In genomic region chr13:92074658-92075057, GRCh38 we compare ENCODE assay signal across 11 cellular contexts.
DNase-seq lines count a peak whose midpoint lies in the region; ATAC-seq and TF ChIP-seq lines count a peak whose summit lies in the region.
"Had no signal": no experiment of that assay in that cellular context is flagged by ENCODE, and none has a peak within 500 bp of the region (broad histone marks: within the 10 kb centered on the region; RNA-seq: fewer than 3 reads in every experiment).

No MANE protein-coding gene starts in this region.

- H3K79me2 ChIP-seq in DND-41 (ENCODE audit: insufficient read depth, low read length), result no peaks in the 10 kb centered on the region

- TF ChIP-seq CTCF in DND-41 (IDR thresholded peaks at IDR 0.05; ENCODE audit: borderline replicate concordance, extremely low read depth, low read length, poor library complexity, severe bottlenecking) (peak; percentile 41), LNCAP (IDR thresholded peaks at IDR 0.05) (peak; percentile 58)

- no peak overlapping the region for H2AFZ ChIP-seq in DND-41 (ENCODE audit: low read depth, low read length)

- ATAC-seq in DND-41 (ENCODE audit: insufficient read depth, low read depth) (no peak), SK-N-SH treated with all-trans-retinoic acid at 6 μM for 48 hours (peak; percentile 59; the same call in 2 of the 3 replicates), HG02852 (IDR thresholded peaks at IDR 0.05; ENCODE audit: unreplicated experiment) (no peak)

- no peaks in the 10 kb centered on the region for H3K27me3 ChIP-seq in DND-41 (ENCODE audit: insufficient read depth, low read length, poor library complexity)

- H3K9ac ChIP-seq in DND-41 (ENCODE audit: low read depth, low read length), result no peak overlapping the region

- DNase-seq in DND-41, result no peak
- DNase-seq in left kidney (ENCODE audit: low read depth, low spot score), result peak; percentile 36
- DNase-seq in DMS79 treated with DMSO at 0.1 percent for 48 hours (lab: John Stamatoyannopoulos, UW), result no peak
- no peak for DNase-seq in NCI-H2029 treated with DMSO at 0.1 percent for 48 hours (lab: John Stamatoyannopoulos, UW)
- no peak for DNase-seq in GDM1 (lab: John Stamatoyannopoulos, UW)
- DNase-seq: activated B cell treated with CpG ODN at 0.5 μM for 24 hours; effector CD8-positive, alpha-beta T cell; stimulated activated naive CD4-positive, alpha-beta T cell treated with Interleukin-2 at 50 U/mL for 16 hours had no signal

- no peaks in the 10 kb centered on the region for H3K36me3 ChIP-seq in DND-41 (ENCODE audit: insufficient read depth, low read length)

- H3K4me2 ChIP-seq in DND-41 (ENCODE audit: insufficient read depth, low read length), result no peak overlapping the region

- H3K9me3 ChIP-seq in DND-41 (ENCODE audit: insufficient read depth, low read length, severe bottlenecking), result no peaks in the 10 kb centered on the region

- no peak overlapping the region for H3K4me3 ChIP-seq in DND-41 (ENCODE audit: low read depth in 1 of 2, low read length in 2 of 2)

- H3K4me1 ChIP-seq in DND-41 (ENCODE audit: insufficient read depth, low read length), result no peaks in the 10 kb centered on the region

- no peak overlapping the region for H3K27ac ChIP-seq in DND-41 (ENCODE audit: low read length)

- no peaks in the 10 kb centered on the region for H4K20me1 ChIP-seq in DND-41 (ENCODE audit: insufficient read depth, low read length)

TF ChIP-seq in SK-N-SH treated with all-trans-retinoic acid at 6 μM for 48 hours, 23 proteins besides CTCF, POLR2A, EP300 and RAD21:
- TF ChIP-seq RARB (CRISPR knock-in tag; IDR thresholded peaks at IDR 0.05), result no peak
- TF ChIP-seq OSR1 (CRISPR knock-in tag; IDR thresholded peaks at IDR 0.05), result no peak
- no peak for TF ChIP-seq ISL1 (CRISPR knock-in tag; IDR thresholded peaks at IDR 0.05)
- no peak for TF ChIP-seq SNAI2 (CRISPR knock-in tag; IDR thresholded peaks at IDR 0.05)
- TF ChIP-seq PPARA (CRISPR knock-in tag; IDR thresholded peaks at IDR 0.05; ENCODE audit: borderline replicate concordance), result no peak
- no peak for TF ChIP-seq ZNF70 (CRISPR knock-in tag; IDR thresholded peaks at IDR 0.05)
